10 cellular contexts compared by ENCODE assay signal in genomic region chr12:76038176-76038575, GRCh38.
"Had no signal": no experiment of that assay in that cellular context is flagged by ENCODE, and none has a peak within 500 bp of the region (broad histone marks: within the 10 kb centered on the region; RNA-seq: fewer than 3 reads in every experiment).

No MANE protein-coding gene starts in this region.

- H3K27me3 Mint-ChIP-seq: activated CD4-positive, alpha-beta memory T cell treated with anti-CD3 and anti-CD28 coated beads, Interleukin-2, amount 10 ng/mL, durations not matched to agents 7 days and 5 days; activated CD4-positive, alpha-beta T cell treated with anti-CD3 and anti-CD28 coated beads for 36 hours; type B pancreatic cell had no signal

- H3K27me3 ChIP-seq: cardiac muscle cell had no signal

- ATAC-seq: activated CD4-positive, alpha-beta T cell treated with anti-CD3 and anti-CD28 coated beads for 36 hours; left lobe of liver; stimulated activated effector memory CD8-positive, alpha-beta T cell treated with anti-CD3 and anti-CD28 coated beads, Interleukin-12 subunit alpha, Interleukin-12 subunit beta, amount 100 ng/mL, for 72 hours had no signal

- H3K9me3 Mint-ChIP-seq: activated CD4-positive, alpha-beta memory T cell treated with anti-CD3 and anti-CD28 coated beads, Interleukin-2, amount 10 ng/mL, durations not matched to agents 7 days and 5 days; stimulated activated effector memory CD8-positive, alpha-beta T cell treated with anti-CD3 and anti-CD28 coated beads, Interleukin-12 subunit alpha, Interleukin-12 subunit beta, amount 100 ng/mL, for 72 hours; type B pancreatic cell had no signal

- H3K4me3 ChIP-seq: cardiac muscle cell had no signal

- H3K36me3 ChIP-seq: cardiac muscle cell had no signal

- H3K27ac Mint-ChIP-seq: activated CD4-positive, alpha-beta memory T cell treated with anti-CD3 and anti-CD28 coated beads, Interleukin-2, amount 10 ng/mL, durations not matched to agents 7 days and 5 days; activated CD4-positive, alpha-beta T cell treated with anti-CD3 and anti-CD28 coated beads for 36 hours had no signal

- H3K4me3 Mint-ChIP-seq: activated CD4-positive, alpha-beta memory T cell treated with anti-CD3 and anti-CD28 coated beads, Interleukin-2, amount 10 ng/mL, durations not matched to agents 7 days and 5 days; activated CD4-positive, alpha-beta T cell treated with anti-CD3 and anti-CD28 coated beads for 36 hours; stimulated activated effector memory CD8-positive, alpha-beta T cell treated with anti-CD3 and anti-CD28 coated beads, Interleukin-12 subunit alpha, Interleukin-12 subunit beta, amount 100 ng/mL, for 72 hours; type B pancreatic cell had no signal

- DNase-seq: activated CD4-positive, alpha-beta memory T cell treated with anti-CD3 and anti-CD28 coated beads, Interleukin-2, amount 10 ng/mL, durations not matched to agents 7 days and 5 days; activated CD4-positive, alpha-beta T cell treated with anti-CD3 and anti-CD28 coated beads for 36 hours; islet precursor cell; small intestine; T-helper 1 cell had no signal

- H3K27ac ChIP-seq: cardiac muscle cell, VCaP had no signal
